ENCODE assay signal across 9 cellular contexts in the genomic region with DNA sequence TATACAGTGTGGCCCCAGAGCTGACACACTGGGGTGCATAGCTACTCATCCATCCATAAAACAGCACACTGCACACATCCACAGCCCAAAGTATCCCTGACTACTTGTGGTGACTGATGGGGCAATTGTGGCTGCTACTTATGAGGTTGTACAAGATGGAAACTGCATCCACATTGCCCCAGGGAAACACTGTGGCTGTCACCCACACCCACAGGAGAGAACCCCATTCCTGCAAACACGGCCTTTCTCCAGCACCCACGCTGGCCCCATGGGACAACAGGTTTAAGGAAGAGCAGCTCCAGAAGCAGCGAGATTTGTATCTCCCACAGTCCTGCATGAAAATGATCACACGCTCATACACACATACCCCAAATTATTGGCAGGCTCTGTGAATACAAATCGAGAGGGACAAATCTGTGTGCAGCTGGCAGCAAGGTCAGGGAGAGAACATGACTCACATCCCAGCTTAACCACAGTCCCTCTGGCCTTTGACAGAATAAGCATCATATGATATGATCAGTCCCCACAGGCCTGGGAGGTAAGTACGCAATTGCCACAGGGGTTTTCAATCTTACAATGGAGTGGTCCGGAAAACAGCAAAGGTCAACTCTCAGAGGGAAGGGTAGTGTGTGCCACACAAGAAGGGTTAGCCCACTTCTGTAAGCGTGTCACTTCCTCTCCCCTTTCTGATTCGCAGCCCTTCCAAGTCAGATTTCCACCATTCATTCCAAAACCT.
DNase-seq lines count a peak whose midpoint lies in the region; ATAC-seq, FAIRE-seq and TF ChIP-seq lines count a peak whose summit lies in the region.
"Had no signal": no experiment of that assay in that cellular context is flagged by ENCODE, and none has a peak within 500 bp of the region (broad histone marks: within the 10 kb centered on the region; RNA-seq: fewer than 3 reads in every experiment).

No MANE protein-coding gene starts in this region.

- intact Hi-C loops in K562 (cut with micrococcal nuclease): no loop called here

- CTCF ChIA-PET in K562 (lab: Yijun Ruan, JAX; ENCODE audit: low intra/inter-chr PET ratio): no interaction called here

- TF ChIP-seq CTCF in K562 (IDR thresholded peaks at IDR 0.05 in 2 of 3, conservative IDR thresholded peaks at IDR 0.05 in 1 of 3; ENCODE audit: insufficient read depth in 2 of 3, low read depth in 1 of 3, low read length in 3 of 3) (no peak), GM13976 (IDR thresholded peaks at IDR 0.05; ENCODE audit: borderline replicate concordance, control extremely low read depth, extremely low read depth, insufficient read depth, missing control alignments) (no peak)

- TF ChIP-seq POLR2A in K562 (conservative IDR thresholded peaks at IDR 0.05): no peak

- ATAC-seq in HG03558 (IDR thresholded peaks at IDR 0.05; ENCODE audit: extremely low read depth, unreplicated experiment) (peak; percentile 34), K562 (no peak), GM18519 (IDR thresholded peaks at IDR 0.05; ENCODE audit: low FRiP score, unreplicated experiment) (no peak)

- H3K9me3 ChIP-seq in K562 (replicated peaks; ENCODE audit: control insufficient read depth, insufficient read depth, low read depth, low read length): no peaks in the 10 kb centered on the region

- no peaks in the 10 kb centered on the region for H3K36me3 ChIP-seq in K562 (ENCODE audit: control insufficient read depth, insufficient read depth, low read length)

- no peaks in the 10 kb centered on the region; a peak in 1 of 5 replicates for H3K27me3 ChIP-seq in K562 (ENCODE audit: control insufficient read depth in 2 of 2, insufficient read depth in 2 of 2, low read length in 2 of 2)

- H3K79me2 ChIP-seq in K562 (ENCODE audit: control insufficient read depth, insufficient read depth, low read length): no peaks in the 10 kb centered on the region

- DNase-seq in NCI-H1694 treated with DMSO at 0.1 percent for 48 hours (lab: John Stamatoyannopoulos, UW) (peak; percentile 14), NCI-H1694 (lab: John Stamatoyannopoulos, UW) (no peak), K562 (ENCODE audit: extremely low read depth in 1 of 4, low spot score in 3 of 4) (no peak), renal cortical epithelial cell (ENCODE audit: low read depth) (peak; percentile 78), NCI-H510A (lab: John Stamatoyannopoulos, UW) (no peak), GM13976 (ENCODE audit: low spot score) (no peak)

- no peak overlapping the region for H3K9ac ChIP-seq in K562 (ENCODE audit: insufficient read depth in 1 of 2, low read depth in 2 of 2, low read length in 2 of 2)

- no peak overlapping the region for H3K27ac ChIP-seq in K562 (ENCODE audit: extremely low read depth, low read depth, low read length)

- BruUV-seq in K562 (replicated peaks; lab: Mats Ljungman, UMichigan): no TSS peak

- H4K20me1 ChIP-seq in K562 (replicated peaks; ENCODE audit: control insufficient read depth, insufficient read depth, low read length): no peaks in the 10 kb centered on the region

- no peak for TF ChIP-seq RAD21 in K562 (CRISPR knock-in tag; conservative IDR thresholded peaks at IDR 0.05 in 1 of 2, IDR thresholded peaks at IDR 0.05 in 1 of 2)

- H3K4me1 ChIP-seq in K562 (replicated peaks in 1 of 2; ENCODE audit: control insufficient read depth in 2 of 2, insufficient read depth in 2 of 2, low read length in 2 of 2): no peaks in the 10 kb centered on the region

- no peak for FAIRE-seq in K562 (lab: Jason Lieb, UNC)
- FAIRE-seq: A204.1 had no signal

- no peak overlapping the region for H3K4me2 ChIP-seq in K562 (ENCODE audit: insufficient read depth, low read length)

- in situ Hi-C loops in K562 (cut with MboI): no loop called here
- in situ Hi-C loops in GM13976 (cut with MboI; ENCODE audit: low sequenced_read_pairs, unreplicated experiment): no loop called here

- no peak for TF ChIP-seq EP300 in K562 (IDR thresholded peaks at IDR 0.05; ENCODE audit: low read length)

- H3K4me3 ChIP-seq in K562: no peak overlapping the region

- POLR2A ChIA-PET in K562 (lab: Yijun Ruan, JAX): interaction anchor here (0.7 kb wide), 1 partner anchor 619 kb away, joined by 3 read pairs; no protein-coding TSS in a partner anchor

- H2AFZ ChIP-seq in K562 (ENCODE audit: low read depth, low read length): no peak overlapping the region

- WGBS in K562 (ENCODE audit: insufficient coverage, low coverage, missing lambda C conversion rate): 27% methylated on average over 5 of the region's 9 CpGs

- H3K9me1 ChIP-seq in K562 (ENCODE audit: control insufficient read depth, insufficient read depth, low read length): no peaks in the 10 kb centered on the region

TF ChIP-seq in K562, 482 proteins besides CTCF, POLR2A, EP300 and RAD21:
- TF ChIP-seq JUND (IDR thresholded peaks at IDR 0.05; ENCODE audit: borderline replicate concordance, low read depth, low read length): 0 out of 2 replicates have a peak, but pooled peaks have one; percentile 12
- TF ChIP-seq JUND (tag; IDR thresholded peaks at IDR 0.05; ENCODE audit: borderline replicate concordance, low read depth, low read length): no peak
- TF ChIP-seq, protein P1, sequence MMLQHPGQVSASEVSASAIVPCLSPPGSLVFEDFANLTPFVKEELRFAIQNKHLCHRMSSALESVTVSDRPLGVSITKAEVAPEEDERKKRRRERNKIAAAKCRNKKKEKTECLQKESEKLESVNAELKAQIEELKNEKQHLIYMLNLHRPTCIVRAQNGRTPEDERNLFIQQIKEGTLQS (IDR thresholded peaks at IDR 0.05): 0 out of 2 replicates have a peak, but pooled peaks have one; percentile 9
- TF ChIP-seq, protein P1 (CRISPR knock-in tag; conservative IDR thresholded peaks at IDR 0.05): no peak
- TF ChIP-seq, protein P2, sequence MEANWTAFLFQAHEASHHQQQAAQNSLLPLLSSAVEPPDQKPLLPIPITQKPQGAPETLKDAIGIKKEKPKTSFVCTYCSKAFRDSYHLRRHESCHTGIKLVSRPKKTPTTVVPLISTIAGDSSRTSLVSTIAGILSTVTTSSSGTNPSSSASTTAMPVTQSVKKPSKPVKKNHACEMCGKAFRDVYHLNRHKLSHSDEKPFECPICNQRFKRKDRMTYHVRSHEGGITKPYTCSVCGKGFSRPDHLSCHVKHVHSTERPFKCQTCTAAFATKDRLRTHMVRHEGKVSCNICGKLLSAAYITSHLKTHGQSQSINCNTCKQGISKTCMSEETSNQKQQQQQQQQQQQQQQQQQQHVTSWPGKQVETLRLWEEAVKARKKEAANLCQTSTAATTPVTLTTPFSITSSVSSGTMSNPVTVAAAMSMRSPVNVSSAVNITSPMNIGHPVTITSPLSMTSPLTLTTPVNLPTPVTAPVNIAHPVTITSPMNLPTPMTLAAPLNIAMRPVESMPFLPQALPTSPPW (CRISPR knock-in tag; IDR thresholded peaks at IDR 0.05): no peak
- peak; percentile 73 for TF ChIP-seq FOSL1 (tag; conservative IDR thresholded peaks at IDR 0.05)
- no peak for TF ChIP-seq RBM22 (IDR thresholded peaks at IDR 0.05; ENCODE audit: low read depth, low read length, poor library complexity, severe bottlenecking)
- TF ChIP-seq DIDO1 (tag; IDR thresholded peaks at IDR 0.05; ENCODE audit: low read depth): no peak
- no peak for TF ChIP-seq ESRRB (CRISPR knock-in tag; IDR thresholded peaks at IDR 0.05; ENCODE audit: borderline replicate concordance)
- no peak for TF ChIP-seq ZNF311 (CRISPR knock-in tag; IDR thresholded peaks at IDR 0.05)
- TF ChIP-seq, protein P3, sequence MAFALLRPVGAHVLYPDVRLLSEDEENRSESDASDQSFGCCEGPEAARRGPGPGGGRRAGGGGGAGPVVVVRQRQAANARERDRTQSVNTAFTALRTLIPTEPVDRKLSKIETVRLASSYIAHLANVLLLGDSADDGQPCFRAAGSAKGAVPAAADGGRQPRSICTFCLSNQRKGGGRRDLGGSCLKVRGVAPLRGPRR (CRISPR knock-in tag; IDR thresholded peaks at IDR 0.05): no peak
- no peak for TF ChIP-seq COPS2 (conservative IDR thresholded peaks at IDR 0.05)
- no peak for TF ChIP-seq ZBTB7A (IDR thresholded peaks at IDR 0.05; ENCODE audit: borderline replicate concordance, control insufficient read depth, low read depth, low read length)

Comparison
In these comparisons a context has a peak if more than half of its experiments do, and no peak if none do; other contexts are left out.
1. DNase-seq: peak in NCI-H1694 treated with DMSO at 0.1 percent for 48 hours (single experiment) and renal cortical epithelial cell (single experiment); none in NCI-H1694 (single experiment), K562 (0 of 4), NCI-H510A (single experiment) and GM13976 (single experiment).